Comparison of ENCODE assay signal across 1 cellular context in the genomic region with DNA sequence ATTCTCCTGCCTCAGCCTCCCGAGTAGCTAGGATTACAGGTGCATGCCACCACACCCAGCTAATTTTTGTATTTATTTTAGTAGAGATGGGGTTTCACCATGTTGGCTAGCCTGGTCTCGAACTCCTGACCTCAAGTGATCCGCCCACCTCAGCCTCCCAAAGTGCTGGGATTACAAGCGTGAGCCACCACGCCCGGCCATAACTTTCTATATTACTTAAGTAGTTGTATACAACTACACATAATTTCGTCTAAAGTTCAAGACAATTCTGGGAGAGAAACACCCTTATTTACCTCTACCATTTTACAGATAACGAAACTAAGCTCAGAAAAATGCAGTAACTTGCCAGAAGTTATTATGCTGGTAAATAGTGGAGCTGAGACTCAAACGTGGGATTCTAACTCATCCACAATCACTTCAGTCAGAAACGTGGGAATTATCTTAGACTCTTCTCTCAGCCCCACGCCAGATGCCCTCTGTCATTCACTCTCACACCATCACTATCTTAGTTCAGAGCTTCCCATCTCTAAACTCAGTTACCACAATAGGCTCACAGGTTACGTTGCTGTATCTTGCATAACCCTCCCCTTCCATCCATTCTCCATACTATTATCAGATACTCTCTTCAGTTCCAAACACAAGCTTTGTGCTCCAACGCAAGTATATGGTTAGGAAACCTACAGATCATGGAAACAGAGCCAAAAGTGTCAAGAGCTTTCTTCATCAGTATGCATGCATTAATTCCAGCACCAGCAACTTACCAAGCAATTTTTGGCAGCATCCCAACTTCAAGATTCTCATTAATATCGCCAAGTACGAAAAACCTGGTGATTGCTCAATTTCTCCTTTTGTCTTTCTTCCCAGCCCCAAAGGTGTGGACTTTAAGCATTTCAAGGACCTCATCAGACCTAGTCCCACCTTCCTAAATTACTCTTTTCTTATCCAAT.
A peak's percentile ranks its signal among the peaks of the same experiment; 100 is the strongest.
TF ChIP-seq lines count a peak whose summit lies in the region.

No MANE protein-coding gene starts in this region.

TF ChIP-seq in K562, 482 proteins besides CTCF, POLR2A, EP300 and RAD21:
- TF ChIP-seq NFIC (IDR thresholded peaks at IDR 0.05) (peak; percentile 70), CEBPB (tag; IDR thresholded peaks at IDR 0.05) (peak; percentile 33; the same call in 1 of the 2 replicates), EGR1 (conservative IDR thresholded peaks at IDR 0.05) (0 out of 2 replicates have a peak, but pooled peaks have one; percentile 8)
- TF ChIP-seq, protein P1, sequence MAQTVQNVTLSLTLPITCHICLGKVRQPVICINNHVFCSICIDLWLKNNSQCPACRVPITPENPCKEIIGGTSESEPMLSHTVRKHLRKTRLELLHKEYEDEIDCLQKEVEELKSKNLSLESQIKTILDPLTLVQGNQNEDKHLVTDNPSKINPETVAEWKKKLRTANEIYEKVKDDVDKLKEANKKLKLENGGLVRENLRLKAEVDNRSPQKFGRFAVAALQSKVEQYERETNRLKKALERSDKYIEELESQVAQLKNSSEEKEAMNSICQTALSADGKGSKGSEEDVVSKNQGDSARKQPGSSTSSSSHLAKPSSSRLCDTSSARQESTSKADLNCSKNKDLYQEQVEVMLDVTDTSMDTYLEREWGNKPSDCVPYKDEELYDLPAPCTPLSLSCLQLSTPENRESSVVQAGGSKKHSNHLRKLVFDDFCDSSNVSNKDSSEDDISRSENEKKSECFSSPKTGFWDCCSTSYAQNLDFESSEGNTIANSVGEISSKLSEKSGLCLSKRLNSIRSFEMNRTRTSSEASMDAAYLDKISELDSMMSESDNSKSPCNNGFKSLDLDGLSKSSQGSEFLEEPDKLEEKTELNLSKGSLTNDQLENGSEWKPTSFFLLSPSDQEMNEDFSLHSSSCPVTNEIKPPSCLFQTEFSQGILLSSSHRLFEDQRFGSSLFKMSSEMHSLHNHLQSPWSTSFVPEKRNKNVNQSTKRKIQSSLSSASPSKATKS (CRISPR knock-in tag; IDR thresholded peaks at IDR 0.05): no peak
